ENCODE assay signal across 15 cellular contexts in the genomic region with DNA sequence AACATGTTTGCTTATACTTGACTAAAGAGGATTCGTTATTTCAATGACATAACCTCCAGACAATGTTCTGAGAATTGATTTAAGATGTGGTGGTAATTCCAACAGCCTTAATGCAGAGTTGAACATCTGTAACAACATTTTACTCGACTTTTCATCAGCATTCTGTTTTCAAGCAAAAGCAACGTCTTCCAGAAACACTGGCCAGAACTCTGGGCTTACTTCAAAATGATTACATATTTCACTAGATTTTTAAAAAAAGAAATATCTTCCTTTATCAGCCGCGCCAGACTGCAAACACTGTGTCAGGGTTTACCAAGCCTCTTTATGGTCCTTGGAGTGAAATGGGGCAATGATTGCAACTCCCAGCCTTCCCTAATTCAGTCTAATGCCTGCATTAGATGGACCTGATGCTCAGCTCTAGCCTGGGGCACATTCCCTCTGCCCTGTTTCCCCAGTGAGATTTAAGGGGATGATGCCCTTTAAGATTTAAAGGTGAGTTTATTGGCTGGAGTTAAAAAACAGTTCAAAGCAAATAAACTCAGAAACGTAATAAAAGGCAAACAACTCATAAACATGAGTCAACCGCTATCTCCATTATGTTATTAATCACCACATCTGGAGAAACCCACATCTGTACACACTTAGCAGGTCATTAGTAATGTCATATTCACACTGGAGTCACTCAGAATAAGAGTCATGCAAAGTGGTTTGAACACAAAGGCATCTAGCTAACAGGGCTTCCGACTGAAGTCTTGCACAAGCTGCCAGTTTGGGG.
DNase-seq lines count a peak whose midpoint lies in the region; ATAC-seq and TF ChIP-seq lines count a peak whose summit lies in the region.
"Had no signal": no experiment of that assay in that cellular context is flagged by ENCODE, and none has a peak within 500 bp of the region (broad histone marks: within the 10 kb centered on the region; RNA-seq: fewer than 3 reads in every experiment).

No MANE protein-coding gene starts in this region.

- TF ChIP-seq CTCF in AG04450 (IDR thresholded peaks at IDR 0.05; ENCODE audit: low read depth, low read length) (no peak), HFF-Myc (IDR thresholded peaks at IDR 0.05; ENCODE audit: low read depth, low read length, missing control alignments) (no peak), brain (conservative IDR thresholded peaks at IDR 0.05) (no peak), mesothelial cell of epicardium (IDR thresholded peaks at IDR 0.05; ENCODE audit: unreplicated experiment) (no peak), GM10248 (IDR thresholded peaks at IDR 0.05; ENCODE audit: control extremely low read depth, extremely low read depth, low read depth, missing control alignments) (no peak), WERI-Rb-1 (IDR thresholded peaks at IDR 0.05; ENCODE audit: low read depth, low read length) (no peak)

- H3K4me1 Mint-ChIP-seq in brain (peaks cover 71% of the 10 kb centered on the region), mesothelial cell of epicardium (peaks cover 66% of the 10 kb centered on the region)
- H3K4me1 Mint-ChIP-seq in stimulated activated naive B cell treated with anti-CD40 and anti-IgM and Interleukin-4, amounts not matched to agents 10 μg/mL and 1 μg/mL and 100 μg/mL, for 72 hours = no peaks in the 10 kb centered on the region
- H3K4me1 Mint-ChIP-seq: activated naive CD8-positive, alpha-beta T cell treated with anti-CD3 and anti-CD28 coated beads for 36 hours had no signal

- H3K27me3 Mint-ChIP-seq in brain (peaks cover 21% of the 10 kb centered on the region), mesothelial cell of epicardium (ENCODE audit: low read depth) (peaks cover 2% of the 10 kb centered on the region)
- H3K27me3 Mint-ChIP-seq in stimulated activated naive B cell treated with anti-CD40 and anti-IgM and Interleukin-4, amounts not matched to agents 10 μg/mL and 1 μg/mL and 100 μg/mL, for 72 hours = no peaks in the 10 kb centered on the region
- H3K27me3 Mint-ChIP-seq: activated naive CD8-positive, alpha-beta T cell treated with anti-CD3 and anti-CD28 coated beads for 36 hours had no signal

- H3K9me3 Mint-ChIP-seq in brain (no peaks in the 10 kb centered on the region), mesothelial cell of epicardium (no peaks in the 10 kb centered on the region)
- no peaks in the 10 kb centered on the region for H3K9me3 Mint-ChIP-seq in stimulated activated naive B cell treated with anti-CD40 and anti-IgM and Interleukin-4, amounts not matched to agents 10 μg/mL and 1 μg/mL and 100 μg/mL, for 72 hours
- H3K9me3 Mint-ChIP-seq: activated naive CD8-positive, alpha-beta T cell treated with anti-CD3 and anti-CD28 coated beads for 36 hours had no signal

- no peak overlapping the region for H3K4me3 ChIP-seq in AG04450 (ENCODE audit: low read depth, low read length)
- H3K4me3 ChIP-seq in HFF-Myc (replicated peaks; ENCODE audit: low read depth, low read length) = no peak overlapping the region
- no peak overlapping the region for H3K4me3 ChIP-seq in WERI-Rb-1 (ENCODE audit: low read depth, low read length)
- H3K4me3 ChIP-seq: heart left ventricle had no signal

- H3K27me3 ChIP-seq in AG04450 (ENCODE audit: control insufficient read depth, insufficient read depth, low read length) (no peaks in the 10 kb centered on the region), WERI-Rb-1 (ENCODE audit: insufficient read depth, low read depth, severe bottlenecking) (peaks cover 22% of the 10 kb centered on the region)

- H3K36me3 ChIP-seq in WERI-Rb-1 = no peaks in the 10 kb centered on the region
- H3K36me3 ChIP-seq: heart left ventricle had no signal

- H3K27ac Mint-ChIP-seq in brain = peak overlapping the region in 3 of 5 experiments; percentile 49 to 84 (median 51)
- H3K27ac Mint-ChIP-seq in mesothelial cell of epicardium = peak overlapping the region; percentile 43
- H3K27ac Mint-ChIP-seq in stimulated activated naive B cell treated with anti-CD40 and anti-IgM and Interleukin-4, amounts not matched to agents 10 μg/mL and 1 μg/mL and 100 μg/mL, for 72 hours = no peak overlapping the region
- H3K27ac Mint-ChIP-seq: activated naive CD8-positive, alpha-beta T cell treated with anti-CD3 and anti-CD28 coated beads for 36 hours had no signal

- peak overlapping the region in 1 of 5 experiments; percentile 8 for H3K4me3 Mint-ChIP-seq in brain
- H3K4me3 Mint-ChIP-seq in mesothelial cell of epicardium = no peak overlapping the region
- H3K4me3 Mint-ChIP-seq in stimulated activated naive B cell treated with anti-CD40 and anti-IgM and Interleukin-4, amounts not matched to agents 10 μg/mL and 1 μg/mL and 100 μg/mL, for 72 hours = no peak overlapping the region
- H3K4me3 Mint-ChIP-seq: activated naive CD8-positive, alpha-beta T cell treated with anti-CD3 and anti-CD28 coated beads for 36 hours had no signal

- H3K36me3 Mint-ChIP-seq in brain = no peaks in the 10 kb centered on the region
- H3K36me3 Mint-ChIP-seq in mesothelial cell of epicardium = no peaks in the 10 kb centered on the region
- no peaks in the 10 kb centered on the region for H3K36me3 Mint-ChIP-seq in stimulated activated naive B cell treated with anti-CD40 and anti-IgM and Interleukin-4, amounts not matched to agents 10 μg/mL and 1 μg/mL and 100 μg/mL, for 72 hours
- H3K36me3 Mint-ChIP-seq: activated naive CD8-positive, alpha-beta T cell treated with anti-CD3 and anti-CD28 coated beads for 36 hours had no signal

- CTCF ChIA-PET in AG04450 (lab: Charles Lee) = interaction anchor here (4.7 kb wide), 1 partner anchor 11 kb away, joined by 30 read pairs; no protein-coding TSS in a partner anchor
- CTCF ChIA-PET in GM10248 (lab: Yijun Ruan, JAX) = interaction anchor here (1.0 to 1.3 kb wide), 2 partner anchors 10 to 31 kb away, joined by 3 read pairs; no protein-coding TSS in a partner anchor

- DNase-seq in AG04450 (ENCODE audit: low read depth, low spot score) = peak; percentile 7
- peak; percentile 87 for DNase-seq in HFF-Myc (ENCODE audit: extremely low read depth, low read depth)
- DNase-seq in mesothelial cell of epicardium (ENCODE audit: low spot score in 2 of 2, unreplicated experiment in 2 of 2) = no peak
- no peak for DNase-seq in stimulated activated naive B cell treated with anti-CD40 and anti-IgM and Interleukin-4, amounts not matched to agents 10 μg/mL and 1 μg/mL and 100 μg/mL, for 72 hours
- DNase-seq in GM10248 (ENCODE audit: extremely low spot score) = no peak
- DNase-seq in WERI-Rb-1 = no peak
- DNase-seq: activated CD4-positive, alpha-beta T cell treated with anti-CD3 and anti-CD28 coated beads for 48 hours; activated naive CD8-positive, alpha-beta T cell treated with anti-CD3 and anti-CD28 coated beads for 36 hours; Caco-2; heart left ventricle; NCI-H2107; T-helper 9 cell had no signal

- H3K9me3 ChIP-seq in AG04450 (ENCODE audit: control insufficient read depth, insufficient read depth, low read length) = no peaks in the 10 kb centered on the region
- no peaks in the 10 kb centered on the region for H3K9me3 ChIP-seq in WERI-Rb-1 (ENCODE audit: severe bottlenecking)
- H3K9me3 ChIP-seq: Caco-2, heart left ventricle had no signal

- POLR2A ChIA-PET in AG04450 (lab: Yijun Ruan, JAX) = no interaction called here
- POLR2A ChIA-PET in GM10248 (lab: Yijun Ruan, JAX) = no interaction called here

- ATAC-seq in stimulated activated naive B cell treated with anti-CD40 and anti-IgM and Interleukin-4, amounts not matched to agents 10 μg/mL and 1 μg/mL and 100 μg/mL, for 72 hours (replicated peaks) = no peak
- ATAC-seq in GM21423 (IDR thresholded peaks at IDR 0.05; ENCODE audit: unreplicated experiment) = no peak
- ATAC-seq: Right ventricle myocardium inferior had no signal

- H3K27ac ChIP-seq in AG04450 (ENCODE audit: low read depth, low read length) = no peak overlapping the region
- no peak overlapping the region for H3K27ac ChIP-seq in WERI-Rb-1

Comparison
In these comparisons a context has a peak if more than half of its experiments do, and no peak if none do; other contexts are left out.
1. DNase-seq: peak in AG04450 (single experiment) and HFF-Myc (single experiment); none in mesothelial cell of epicardium (0 of 2), stimulated activated naive B cell treated with anti-CD40 and anti-IgM and Interleukin-4, amounts not matched to agents 10 μg/mL and 1 μg/mL and 100 μg/mL, for 72 hours (single experiment), GM10248 (single experiment) and WERI-Rb-1 (single experiment).